ENCODE assay signal across 1 cellular context in the genomic region with DNA sequence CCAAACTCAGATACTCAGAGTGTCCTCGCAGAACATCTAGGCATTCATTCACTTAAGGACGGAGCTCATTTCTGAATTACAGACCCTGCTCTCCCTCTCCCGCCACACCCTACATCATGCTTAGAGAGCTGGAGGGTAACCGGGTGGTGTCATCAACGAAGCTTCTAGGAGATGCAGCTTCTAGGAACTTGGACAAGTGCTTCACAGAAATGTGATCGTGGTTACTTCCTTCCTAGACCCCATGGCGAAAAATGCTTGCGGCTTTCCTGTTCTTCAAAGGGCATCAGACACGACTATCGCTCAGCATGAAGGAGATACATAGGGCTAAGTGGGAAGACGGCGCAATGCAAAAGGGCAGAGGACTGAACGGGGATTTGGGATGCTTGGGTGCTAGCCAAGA.
TF ChIP-seq lines count a peak whose summit lies in the region.

No MANE protein-coding gene starts in this region.

TF ChIP-seq in SK-N-SH, 30 proteins besides CTCF, POLR2A, EP300 and RAD21 (continued from another document):
- TF ChIP-seq, protein P1, sequence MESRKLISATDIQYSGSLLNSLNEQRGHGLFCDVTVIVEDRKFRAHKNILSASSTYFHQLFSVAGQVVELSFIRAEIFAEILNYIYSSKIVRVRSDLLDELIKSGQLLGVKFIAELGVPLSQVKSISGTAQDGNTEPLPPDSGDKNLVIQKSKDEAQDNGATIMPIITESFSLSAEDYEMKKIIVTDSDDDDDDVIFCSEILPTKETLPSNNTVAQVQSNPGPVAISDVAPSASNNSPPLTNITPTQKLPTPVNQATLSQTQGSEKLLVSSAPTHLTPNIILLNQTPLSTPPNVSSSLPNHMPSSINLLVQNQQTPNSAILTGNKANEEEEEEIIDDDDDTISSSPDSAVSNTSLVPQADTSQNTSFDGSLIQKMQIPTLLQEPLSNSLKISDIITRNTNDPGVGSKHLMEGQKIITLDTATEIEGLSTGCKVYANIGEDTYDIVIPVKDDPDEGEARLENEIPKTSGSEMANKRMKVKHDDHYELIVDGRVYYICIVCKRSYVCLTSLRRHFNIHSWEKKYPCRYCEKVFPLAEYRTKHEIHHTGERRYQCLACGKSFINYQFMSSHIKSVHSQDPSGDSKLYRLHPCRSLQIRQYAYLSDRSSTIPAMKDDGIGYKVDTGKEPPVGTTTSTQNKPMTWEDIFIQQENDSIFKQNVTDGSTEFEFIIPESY (IDR thresholded peaks at IDR 0.05; ENCODE audit: borderline replicate concordance, low read depth) = no peak
- TF ChIP-seq YY1 (IDR thresholded peaks at IDR 0.05; ENCODE audit: low read depth) = no peak
- no peak for TF ChIP-seq ELF1 (IDR thresholded peaks at IDR 0.05)
- TF ChIP-seq TCF12 (IDR thresholded peaks at IDR 0.05) = no peak
- TF ChIP-seq RCOR1 (IDR thresholded peaks at IDR 0.05; ENCODE audit: low read length) = no peak
- TF ChIP-seq TEAD4 (IDR thresholded peaks at IDR 0.05; ENCODE audit: borderline replicate concordance, insufficient read depth) = no peak
- TF ChIP-seq GABPA (IDR thresholded peaks at IDR 0.05; ENCODE audit: low read depth) = no peak
- no peak for TF ChIP-seq POLR2AphosphoS5 (IDR thresholded peaks at IDR 0.05; ENCODE audit: low read depth, low read length)
- TF ChIP-seq, protein P2, sequence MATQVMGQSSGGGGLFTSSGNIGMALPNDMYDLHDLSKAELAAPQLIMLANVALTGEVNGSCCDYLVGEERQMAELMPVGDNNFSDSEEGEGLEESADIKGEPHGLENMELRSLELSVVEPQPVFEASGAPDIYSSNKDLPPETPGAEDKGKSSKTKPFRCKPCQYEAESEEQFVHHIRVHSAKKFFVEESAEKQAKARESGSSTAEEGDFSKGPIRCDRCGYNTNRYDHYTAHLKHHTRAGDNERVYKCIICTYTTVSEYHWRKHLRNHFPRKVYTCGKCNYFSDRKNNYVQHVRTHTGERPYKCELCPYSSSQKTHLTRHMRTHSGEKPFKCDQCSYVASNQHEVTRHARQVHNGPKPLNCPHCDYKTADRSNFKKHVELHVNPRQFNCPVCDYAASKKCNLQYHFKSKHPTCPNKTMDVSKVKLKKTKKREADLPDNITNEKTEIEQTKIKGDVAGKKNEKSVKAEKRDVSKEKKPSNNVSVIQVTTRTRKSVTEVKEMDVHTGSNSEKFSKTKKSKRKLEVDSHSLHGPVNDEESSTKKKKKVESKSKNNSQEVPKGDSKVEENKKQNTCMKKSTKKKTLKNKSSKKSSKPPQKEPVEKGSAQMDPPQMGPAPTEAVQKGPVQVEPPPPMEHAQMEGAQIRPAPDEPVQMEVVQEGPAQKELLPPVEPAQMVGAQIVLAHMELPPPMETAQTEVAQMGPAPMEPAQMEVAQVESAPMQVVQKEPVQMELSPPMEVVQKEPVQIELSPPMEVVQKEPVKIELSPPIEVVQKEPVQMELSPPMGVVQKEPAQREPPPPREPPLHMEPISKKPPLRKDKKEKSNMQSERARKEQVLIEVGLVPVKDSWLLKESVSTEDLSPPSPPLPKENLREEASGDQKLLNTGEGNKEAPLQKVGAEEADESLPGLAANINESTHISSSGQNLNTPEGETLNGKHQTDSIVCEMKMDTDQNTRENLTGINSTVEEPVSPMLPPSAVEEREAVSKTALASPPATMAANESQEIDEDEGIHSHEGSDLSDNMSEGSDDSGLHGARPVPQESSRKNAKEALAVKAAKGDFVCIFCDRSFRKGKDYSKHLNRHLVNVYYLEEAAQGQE (IDR thresholded peaks at IDR 0.05; ENCODE audit: low read depth, low read length) = no peak
- TF ChIP-seq FOXJ3 (CRISPR knock-in tag; IDR thresholded peaks at IDR 0.05) = no peak
TF ChIP-seq in SK-N-SH: peak in this region for 0.
